Comparison of ENCODE assay signal across 23 cellular contexts in the genomic region with DNA sequence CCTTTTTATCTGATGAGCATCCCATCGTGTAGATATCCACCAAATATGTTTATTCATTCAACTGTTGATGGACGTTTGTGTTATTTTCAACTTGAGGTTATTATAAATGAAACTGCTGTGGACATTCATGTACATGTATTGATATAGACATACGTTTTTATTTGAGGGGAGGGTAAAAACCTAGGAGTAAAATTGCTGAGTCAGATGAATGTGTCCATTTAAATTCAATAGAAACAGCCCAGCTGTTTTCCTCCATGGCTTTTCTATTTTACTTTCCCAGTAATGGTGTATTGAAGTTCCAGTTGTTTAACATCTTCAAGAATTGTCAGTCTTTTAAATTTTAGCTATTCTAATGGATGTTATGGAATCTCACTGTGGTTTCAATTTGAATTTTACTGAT.
DNase-seq lines count a peak whose midpoint lies in the region; ATAC-seq, FAIRE-seq and TF ChIP-seq lines count a peak whose summit lies in the region.
"Had no signal": no experiment of that assay in that cellular context is flagged by ENCODE, and none has a peak within 500 bp of the region (broad histone marks: within the 10 kb centered on the region; RNA-seq: fewer than 3 reads in every experiment).

No MANE protein-coding gene starts in this region.

- no peak overlapping the region for H3K14ac ChIP-seq in H1 (ENCODE audit: insufficient read length)

- H4K8ac ChIP-seq in H1 (ENCODE audit: extremely low read depth, insufficient read depth, low read length) = no peak overlapping the region

- ATAC-seq in A549 (no peak), GM23338 (no peak), HG03469 (IDR thresholded peaks at IDR 0.05; ENCODE audit: unreplicated experiment) (no peak), HG03342 (IDR thresholded peaks at IDR 0.05; ENCODE audit: unreplicated experiment) (no peak)
- ATAC-seq: CD8-positive, alpha-beta T cell had no signal

- H3K56ac ChIP-seq in H1 (replicated peaks; ENCODE audit: insufficient read length, low read depth, low read length) = no peak overlapping the region

- 0 out of 3 replicates have a peak, but pooled peaks cover 1% of the 10 kb centered on the region for H3K36me3 Mint-ChIP-seq in GM23338 (ENCODE audit: low read depth)
- H3K36me3 Mint-ChIP-seq: CD8-positive, alpha-beta T cell had no signal

- TF ChIP-seq RAD21 in A549 (conservative IDR thresholded peaks at IDR 0.05 in 1 of 2, IDR thresholded peaks at IDR 0.05 in 1 of 2) (no peak), H1 (IDR thresholded peaks at IDR 0.05 in 1 of 2, conservative IDR thresholded peaks at IDR 0.05 in 1 of 2; ENCODE audit: low read depth in 2 of 2, low read length in 2 of 2) (no peak)

- H3K4me1 Mint-ChIP-seq in GM23338 = 0 out of 3 replicates have a peak, but pooled peaks cover 6% of the 10 kb centered on the region
- H3K4me1 Mint-ChIP-seq: B cell had no signal

- no peaks in the 10 kb centered on the region for H4K20me1 ChIP-seq in GM23338 (replicated peaks; ENCODE audit: insufficient read depth)
- no peaks in the 10 kb centered on the region for H4K20me1 ChIP-seq in SU-DHL-6 (ENCODE audit: low read depth, low read length)
- no peaks in the 10 kb centered on the region for H4K20me1 ChIP-seq in H1 (replicated peaks in 1 of 2; ENCODE audit: control insufficient read depth in 1 of 2, insufficient read depth in 2 of 2, low read length in 2 of 2)
- H4K20me1 ChIP-seq: BLaER1 treated with 17β-estradiol and CSF1 and Interleukin-3, amounts not matched to agents 10 nM and 100 nM had no signal

- H3K9ac ChIP-seq in SU-DHL-6 (ENCODE audit: low read length) = no peak overlapping the region
- H3K9ac ChIP-seq in H1 (replicated peaks in 1 of 4; ENCODE audit: extremely low read depth in 1 of 4, low read depth in 3 of 4, low read length in 3 of 4) = no peak overlapping the region
- H3K9ac ChIP-seq: BLaER1 treated with 17β-estradiol and CSF1 and Interleukin-3, amounts not matched to agents 10 nM and 100 nM had no signal

- no peak for FAIRE-seq in A549 (lab: Jason Lieb, UNC)
- FAIRE-seq in H1 (lab: Jason Lieb, UNC) = no peak
- FAIRE-seq: A204.1, D721Med, G401.6, GM12891, GM19239 had no signal

- no peaks in the 10 kb centered on the region for H3K4me1 ChIP-seq in A549
- H3K4me1 ChIP-seq in GM23338 (ENCODE audit: insufficient read depth) = 0 out of 2 replicates have a peak, but pooled peaks cover 6% of the 10 kb centered on the region
- H3K4me1 ChIP-seq in H1 (replicated peaks in 1 of 4; ENCODE audit: control insufficient read depth in 3 of 4, insufficient read depth in 4 of 4, low read length in 3 of 4) = no peaks in the 10 kb centered on the region
- H3K4me1 ChIP-seq: BLaER1 treated with 17β-estradiol and CSF1 and Interleukin-3, amounts not matched to agents 10 nM and 100 nM; Caco-2 had no signal

- H3K79me2 ChIP-seq in GM23338 (replicated peaks; ENCODE audit: insufficient read depth) = no peaks in the 10 kb centered on the region
- H3K79me2 ChIP-seq in SU-DHL-6 (ENCODE audit: insufficient read depth, low read length) = no peaks in the 10 kb centered on the region
- H3K79me2 ChIP-seq in H1 (ENCODE audit: control insufficient read depth in 1 of 2, insufficient read depth in 2 of 2, low read length in 2 of 2) = no peaks in the 10 kb centered on the region

- no peak overlapping the region for H3K4ac ChIP-seq in H1 (replicated peaks; ENCODE audit: insufficient read length, low read depth, low read length)

- H3K9me3 ChIP-seq in A549 = no peaks in the 10 kb centered on the region
- no peaks in the 10 kb centered on the region for H3K9me3 ChIP-seq in SU-DHL-6 (ENCODE audit: insufficient read depth, low read length)
- no peaks in the 10 kb centered on the region for H3K9me3 ChIP-seq in H1 (ENCODE audit: insufficient read depth in 2 of 2, low read depth in 1 of 2, low read length in 1 of 2)
- H3K9me3 ChIP-seq: Caco-2 had no signal

- no peak overlapping the region for H3K4me2 ChIP-seq in A549
- no peak overlapping the region for H3K4me2 ChIP-seq in GM23338
- H3K4me2 ChIP-seq in SU-DHL-6 (ENCODE audit: low read depth, low read length, poor library complexity, severe bottlenecking) = no peak overlapping the region
- no peak overlapping the region for H3K4me2 ChIP-seq in H1 (ENCODE audit: insufficient read depth in 1 of 2, low read depth in 2 of 2, low read length in 2 of 2)
- H3K4me2 ChIP-seq: BLaER1 treated with 17β-estradiol and CSF1 and Interleukin-3, amounts not matched to agents 10 nM and 100 nM had no signal

- H3K18ac ChIP-seq in H1 (ENCODE audit: extremely low read depth, low read length) = no peak overlapping the region

- no peak overlapping the region for H4K5ac ChIP-seq in H1 (ENCODE audit: insufficient read length, low read depth, low read length)

- no peaks in the 10 kb centered on the region for H3K27me3 ChIP-seq in GM23338 (ENCODE audit: insufficient read depth)
- H3K27me3 ChIP-seq in SU-DHL-6 (ENCODE audit: low read length) = no peaks in the 10 kb centered on the region
- no peaks in the 10 kb centered on the region for H3K27me3 ChIP-seq in H1 (replicated peaks in 1 of 4; ENCODE audit: control insufficient read depth in 3 of 4, extremely low read depth in 1 of 4, insufficient read depth in 3 of 4, low read length in 3 of 4)
- H3K27me3 ChIP-seq: BLaER1 treated with 17β-estradiol and CSF1 and Interleukin-3, amounts not matched to agents 10 nM and 100 nM had no signal

- H3K4me3 ChIP-seq in A549 (no peak overlapping the region), GM23338 (no peak overlapping the region), SU-DHL-6 (ENCODE audit: insufficient read depth, low read length, poor library complexity, severe bottlenecking) (no peak overlapping the region), H1 (ENCODE audit: extremely low read depth in 1 of 4, insufficient read depth in 2 of 4, low read depth in 3 of 4, low read length in 4 of 4) (no peak overlapping the region)
- H3K4me3 ChIP-seq: BLaER1 treated with 17β-estradiol and CSF1 and Interleukin-3, amounts not matched to agents 10 nM and 100 nM had no signal

- no peak overlapping the region for H4K91ac ChIP-seq in H1 (replicated peaks; ENCODE audit: insufficient read length, low read length)

- H2BK120ac ChIP-seq in H1 (replicated peaks; ENCODE audit: low read depth, low read length) = no peak overlapping the region

- TF ChIP-seq CTCF in A549 (IDR thresholded peaks at IDR 0.05) (no peak), GM23338 (conservative IDR thresholded peaks at IDR 0.05; ENCODE audit: low read depth in 2 of 2) (no peak), SU-DHL-6 (IDR thresholded peaks at IDR 0.05; ENCODE audit: insufficient read depth, low read length, poor library complexity, severe bottlenecking) (no peak), H1 (IDR thresholded peaks at IDR 0.05; ENCODE audit: control extremely low read depth in 1 of 3, insufficient read depth in 1 of 3, low read depth in 1 of 3, low read length in 3 of 3) (no peak)

- H2AK5ac ChIP-seq in H1 (ENCODE audit: low read depth, low read length) = no peak overlapping the region

- H3K23me2 ChIP-seq in H1 (ENCODE audit: low read depth, low read length) = no peaks in the 10 kb centered on the region

- H2BK12ac ChIP-seq in H1 (ENCODE audit: low read depth, low read length) = no peak overlapping the region

- H3F3A ChIP-seq in GM23338 (replicated peaks; ENCODE audit: low read depth) (no peaks in the 10 kb centered on the region), SU-DHL-6 (ENCODE audit: insufficient read depth) (no peaks in the 10 kb centered on the region)

- H3K27me3 Mint-ChIP-seq in GM23338 (ENCODE audit: insufficient read depth, low read depth, poor library complexity) = no peaks in the 10 kb centered on the region
- H3K27me3 Mint-ChIP-seq: B cell; CD4-positive, alpha-beta T cell had no signal

- H3K36me3 ChIP-seq in GM23338 (ENCODE audit: insufficient read depth) (no peaks in the 10 kb centered on the region), SU-DHL-6 (ENCODE audit: low read length) (no peaks in the 10 kb centered on the region), H1 (ENCODE audit: control insufficient read depth in 2 of 4, insufficient read depth in 4 of 4, low read length in 3 of 4) (no peaks in the 10 kb centered on the region)
- H3K36me3 ChIP-seq: BLaER1 treated with 17β-estradiol and CSF1 and Interleukin-3, amounts not matched to agents 10 nM and 100 nM had no signal

- no peak overlapping the region for H2AFZ ChIP-seq in GM23338
- peak overlapping the region; percentile 34 for H2AFZ ChIP-seq in SU-DHL-6 (ENCODE audit: low read depth, low read length, severe bottlenecking)
- H2AFZ ChIP-seq in H1 (ENCODE audit: low read length) = no peak overlapping the region

- DNase-seq in A549 (ENCODE audit: low read depth in 1 of 2, low spot score in 1 of 2) (no peak), GM23338 (ENCODE audit: low spot score) (no peak), H1 (ENCODE audit: low read depth in 1 of 2, low spot score in 2 of 2) (no peak), epidermal melanocyte (ENCODE audit: insufficient read length, low spot score) (no peak)
- DNase-seq: 8988T; AML-193; Caco-2; Calu3; CD4-positive, alpha-beta T cell; CD8-positive, alpha-beta T cell; DMS79 treated with DMSO at 0.1 percent for 48 hours; GF-D8 had no signal

- peak overlapping the region; percentile 78; the same call in 1 of the 2 replicates for H3K27ac Mint-ChIP-seq in GM23338
- H3K27ac Mint-ChIP-seq: B cell; CD4-positive, alpha-beta T cell; CD8-positive, alpha-beta T cell had no signal

- no peaks in the 10 kb centered on the region for H3K79me1 ChIP-seq in H1 (ENCODE audit: low read depth, low read length)

- H3K23ac ChIP-seq in H1 (ENCODE audit: insufficient read length) = no peak overlapping the region

- POLR2A ChIA-PET in A549 (lab: Yijun Ruan, JAX) = no interaction called here
- POLR2A ChIA-PET in H1 (lab: Charles Lee; ENCODE audit: partially characterized antibody) = no interaction called here

- H3K9me2 ChIP-seq in GM23338 (ENCODE audit: insufficient read depth) = no peaks in the 10 kb centered on the region
- H3K9me2 ChIP-seq in SU-DHL-6 (replicated peaks; ENCODE audit: insufficient read depth, low read length) = no peaks in the 10 kb centered on the region

- no peak overlapping the region for H3K27ac ChIP-seq in A549
- no peak overlapping the region for H3K27ac ChIP-seq in GM23338 (ENCODE audit: low read depth)
- no peak overlapping the region for H3K27ac ChIP-seq in SU-DHL-6 (ENCODE audit: low read depth, low read length)
- no peak overlapping the region for H3K27ac ChIP-seq in H1 (ENCODE audit: low read depth, low read length)
- H3K27ac ChIP-seq: BLaER1 treated with 17β-estradiol and CSF1 and Interleukin-3, amounts not matched to agents 10 nM and 100 nM; C4-2B had no signal

- no peak for TF ChIP-seq EP300 in A549 (IDR thresholded peaks at IDR 0.05)
- TF ChIP-seq EP300 in H1 (IDR thresholded peaks at IDR 0.05; ENCODE audit: borderline replicate concordance in 1 of 2, low read depth in 2 of 2, low read length in 2 of 2) = no peak

- peaks cover 2% of the 10 kb centered on the region; the same call in 2 of the 3 replicates for H3K9me3 Mint-ChIP-seq in GM23338

- CTCF ChIA-PET in A549 (lab: Yijun Ruan, JAX) = no interaction called here
- CTCF ChIA-PET in H1 (lab: Charles Lee; ENCODE audit: partially characterized antibody) = no interaction called here

- TF ChIP-seq POLR2A in A549 (IDR thresholded peaks at IDR 0.05; ENCODE audit: low read length) (no peak), H1 (IDR thresholded peaks at IDR 0.05; ENCODE audit: control extremely low read depth in 1 of 2, low read depth in 2 of 2, low read length in 2 of 2) (no peak)

- H2BK5ac ChIP-seq in H1 (ENCODE audit: low read depth, low read length) = no peak overlapping the region

- no peak overlapping the region for H2BK20ac ChIP-seq in H1 (ENCODE audit: low read length)

- H3K4me3 Mint-ChIP-seq in GM23338 = no peak overlapping the region
- H3K4me3 Mint-ChIP-seq: B cell; CD4-positive, alpha-beta T cell; CD8-positive, alpha-beta T cell had no signal

- 20% methylated on average over 3 of the region's 3 CpGs for whole genome bisulfite sequencing in A549 (ENCODE audit: missing lambda C conversion rate)
- WGBS in H1 (ENCODE audit: extremely low coverage in 1 of 2, insufficient coverage in 1 of 2, insufficient read length in 1 of 2, insufficient replicate concordance in 2 of 2, low coverage in 1 of 2, low lambda C conversion rate in 2 of 2, missing lambda C conversion rate in 1 of 2), 2 experiments = 87% methylated on average over 3 of the region's 3 CpGs; no CpG with 5 or more reads in 1 of the 2 experiments

- H2BK15ac ChIP-seq in H1 (ENCODE audit: low read length) = no peak overlapping the region
